8 cellular contexts compared by ENCODE assay signal in genomic region chr15:80780416-80781221, GRCh38. TPM values are rescaled to one million over a fixed set of nuclear protein-coding genes. Genes with fewer than 3 reads are reported as not detected.
DNase-seq lines count a peak whose midpoint lies in the region; ATAC-seq, FAIRE-seq and TF ChIP-seq lines count a peak whose summit lies in the region.

No MANE protein-coding gene starts in this region.

- TF ChIP-seq POLR2A in endothelial cell of umbilical vein (IDR thresholded peaks at IDR 0.05; ENCODE audit: low read depth, low read length) (no peak), tibial nerve (IDR thresholded peaks at IDR 0.05) (no peak)

- peaks cover 37% of the 10 kb centered on the region for H3K27me3 Mint-ChIP-seq in neural progenitor cell (ENCODE audit: insufficient read depth, low read depth)

- H3F3A ChIP-seq in neural progenitor cell (ENCODE audit: low read depth), result peaks cover 6% of the 10 kb centered on the region

- H3K27ac ChIP-seq in endothelial cell of umbilical vein (ENCODE audit: insufficient read depth, low read depth, low read length) (no peak overlapping the region), neural progenitor cell (no peak overlapping the region), tibial nerve (no peak overlapping the region)

- no peaks in the 10 kb centered on the region for H3K9me3 Mint-ChIP-seq in neural progenitor cell

- intact Hi-C loops in endothelial cell of umbilical vein (cut with micrococcal nuclease), result loop anchor here (1.0 kb wide), 1 partner anchor 486 kb away; no protein-coding TSS in a partner anchor

- no peak overlapping the region for H3K4me3 ChIP-seq in endothelial cell of umbilical vein (replicated peaks in 1 of 3; ENCODE audit: insufficient read depth in 1 of 3, low read depth in 1 of 3, low read length in 3 of 3)
- peak overlapping the region; percentile 64 for H3K4me3 ChIP-seq in neural progenitor cell
- H3K4me3 ChIP-seq in tibial nerve, result peak overlapping the region in 2 of 4 donors; percentile 35 to 53

- POLR2A ChIA-PET in endothelial cell of umbilical vein (lab: Charles Lee), result no interaction called here

- no peak for TF ChIP-seq CTCF in endothelial cell of umbilical vein (IDR thresholded peaks at IDR 0.05; ENCODE audit: extremely low read depth in 1 of 2, insufficient read depth in 1 of 2, low read depth in 1 of 2, low read length in 2 of 2)
- TF ChIP-seq CTCF in neural progenitor cell (IDR thresholded peaks at IDR 0.05), result no peak
- no peak for TF ChIP-seq CTCF in tibial nerve (IDR thresholded peaks at IDR 0.05)

- WGBS in tibial nerve, 2 donors, result 7 to 9% methylated on average over 29 to 38 of the region's 40 CpGs

- H4K20me1 ChIP-seq in endothelial cell of umbilical vein (replicated peaks; ENCODE audit: control insufficient read depth, extremely low read depth, insufficient read depth, low read length), result no peaks in the 10 kb centered on the region
- peaks cover 13% of the 10 kb centered on the region for H4K20me1 ChIP-seq in neural progenitor cell (ENCODE audit: low read depth)

- peak; percentile 48 for ATAC-seq in SK-N-SH treated with all-trans-retinoic acid at 6 μM for 48 hours
- ATAC-seq in GM21825 (IDR thresholded peaks at IDR 0.05; ENCODE audit: unreplicated experiment), result no peak

- DNase-seq in DMS 273 (lab: John Stamatoyannopoulos, UW; ENCODE audit: unreplicated experiment) (peak; percentile 67), DMS 273 treated with DMSO at 0.1 percent for 48 hours (lab: John Stamatoyannopoulos, UW) (no peak), endothelial cell of umbilical vein (ENCODE audit: low read depth, low spot score) (peak; percentile 42), neural progenitor cell (ENCODE audit: low spot score) (peak; percentile 92), tibial nerve (ENCODE audit: low spot score in 2 of 2) (no peak)
- no peak for DNase-seq in NK-92 treated with Interleukin-12 subunit alpha and Interleukin-12 subunit beta, amount 100 ng/mL, for 24 hours (lab: John Stamatoyannopoulos, UW)

- peak overlapping the region; percentile 87 for H3K4me3 Mint-ChIP-seq in neural progenitor cell

- no TSS peak for BruUV-seq in endothelial cell of umbilical vein (replicated peaks; lab: Mats Ljungman, UMichigan)

- dilution Hi-C loops in endothelial cell of umbilical vein (cut with MboI; ENCODE audit: extremely low pct_ligation_motif_present, low sequenced_read_pairs), result no loop called here

- H2AFZ ChIP-seq in endothelial cell of umbilical vein (ENCODE audit: low read depth, low read length) (no peak overlapping the region), neural progenitor cell (replicated peaks) (peak overlapping the region; percentile 12)

- H3K27me3 ChIP-seq in endothelial cell of umbilical vein (ENCODE audit: control insufficient read depth in 2 of 2, insufficient read depth in 2 of 2, low read length in 2 of 2) (peaks cover 17 to 22% of the 10 kb centered on the region in 2 experiments), neural progenitor cell (peaks cover 68% of the 10 kb centered on the region), tibial nerve (peaks cover 0 to 51% of the 10 kb centered on the region in 2 donors)

- H3K4me1 ChIP-seq in endothelial cell of umbilical vein (ENCODE audit: control insufficient read depth, extremely low read depth, insufficient read depth, low read length) (peaks cover 18% of the 10 kb centered on the region), neural progenitor cell (peaks cover 9% of the 10 kb centered on the region), tibial nerve (peaks cover 0 to 35% (median 23%) of the 10 kb centered on the region in 4 donors)

- no peak for TF ChIP-seq EP300 in tibial nerve (IDR thresholded peaks at IDR 0.05)

- FAIRE-seq in endothelial cell of umbilical vein (lab: Jason Lieb, UNC), result peak; percentile 63

- CTCF ChIA-PET in endothelial cell of umbilical vein (lab: Charles Lee), result interaction anchor here (1.0 to 7.5 kb wide), 11 partner anchors 79 to 486 kb away, joined by 3 to 828 read pairs (median 18); partner anchors contain the start of gene ABHD17C

- no peak overlapping the region for H3K27ac Mint-ChIP-seq in neural progenitor cell

- H3K79me2 ChIP-seq in endothelial cell of umbilical vein (ENCODE audit: control insufficient read depth, insufficient read depth, low read length) (no peaks in the 10 kb centered on the region), neural progenitor cell (ENCODE audit: low read depth) (no peaks in the 10 kb centered on the region)

- H3K4me2 ChIP-seq in endothelial cell of umbilical vein (ENCODE audit: insufficient read depth, low read length) (no peak overlapping the region), neural progenitor cell (peak overlapping the region; percentile 97)

- H3K36me3 Mint-ChIP-seq in neural progenitor cell, result no peaks in the 10 kb centered on the region

- H3K9me1 ChIP-seq in endothelial cell of umbilical vein (replicated peaks; ENCODE audit: control insufficient read depth, extremely low read depth, insufficient read depth, low read length), result no peaks in the 10 kb centered on the region

- H3K4me1 Mint-ChIP-seq in neural progenitor cell, result peaks cover 7% of the 10 kb centered on the region

- H3K36me3 ChIP-seq in endothelial cell of umbilical vein (ENCODE audit: control insufficient read depth in 2 of 2, extremely low read depth in 1 of 2, insufficient read depth in 2 of 2, low read length in 2 of 2) (no peaks in the 10 kb centered on the region), neural progenitor cell (no peaks in the 10 kb centered on the region), tibial nerve (no peaks in the 10 kb centered on the region)

- H3K9me3 ChIP-seq in endothelial cell of umbilical vein (replicated peaks; ENCODE audit: control insufficient read depth, insufficient read depth, low read length) (no peaks in the 10 kb centered on the region), neural progenitor cell (ENCODE audit: low read depth) (no peaks in the 10 kb centered on the region), tibial nerve (no peaks in the 10 kb centered on the region)

- H3K9ac ChIP-seq in endothelial cell of umbilical vein (replicated peaks; ENCODE audit: extremely low read depth, insufficient read depth, low read length), result no peak overlapping the region
- H3K9ac ChIP-seq in neural progenitor cell, result no peak overlapping the region

TF ChIP-seq in SK-N-SH treated with all-trans-retinoic acid at 6 μM for 48 hours, 23 proteins besides CTCF, POLR2A, EP300 and RAD21:
- TF ChIP-seq ESRRG (CRISPR knock-in tag; IDR thresholded peaks at IDR 0.05) (no peak), ISL1 (CRISPR knock-in tag; IDR thresholded peaks at IDR 0.05) (no peak), GLIS3 (CRISPR knock-in tag; IDR thresholded peaks at IDR 0.05) (no peak), ZFP3 (CRISPR knock-in tag; IDR thresholded peaks at IDR 0.05) (0 out of 2 replicates have a peak, but pooled peaks have one; percentile 33), SNAI2 (CRISPR knock-in tag; IDR thresholded peaks at IDR 0.05) (0 out of 2 replicates have a peak, but pooled peaks have one; percentile 24)

TF ChIP-seq in endothelial cell of umbilical vein, 7 proteins besides CTCF, POLR2A, EP300 and RAD21:
- TF ChIP-seq FOS (IDR thresholded peaks at IDR 0.05; ENCODE audit: borderline replicate concordance, insufficient read depth, low read length) (no peak), POLR2AphosphoS5 (IDR thresholded peaks at IDR 0.05; ENCODE audit: insufficient read depth, low read depth, low read length) (no peak), EZH2 (IDR thresholded peaks at IDR 0.05; ENCODE audit: borderline replicate concordance, low read depth, low read length, severe bottlenecking) (no peak), MYC (IDR thresholded peaks at IDR 0.05; ENCODE audit: low read depth, low read length) (no peak), MAX (IDR thresholded peaks at IDR 0.05; ENCODE audit: insufficient read depth, insufficient read length) (no peak)

RNA-seq across cellular contexts. Expression of gene CEMIP, which starts 1.4 kb away (rescaled TPM):
- total RNA-seq in endothelial cell of umbilical vein (not detected in 2 replicates), neural progenitor cell (ENCODE audit: low replicate concordance) (0.03 TPM in 1 of 2 replicates, not detected in the other), tibial nerve (1 to 10 TPM in 2 of 4 donors, under 1 TPM in 1, not detected in 1; 0.21 to 1.4 (median 1.2) TPM)
- polyA plus RNA-seq in endothelial cell of umbilical vein, result 0.01 and 0.02 TPM in 2 replicates
- polyA plus RNA-seq in endothelial cell of umbilical vein (2011; cell fraction: cytosol; rRNA removed), result not detected in 2 replicates
- 0.01 TPM in 2 replicates for polyA plus RNA-seq in endothelial cell of umbilical vein (2011; cell fraction: nucleus; rRNA removed)
- polyA plus RNA-seq in endothelial cell of umbilical vein (2012), result 0.36 and 0.67 TPM in 2 replicates
- not detected in 2 replicates for polyA minus RNA-seq in endothelial cell of umbilical vein
- polyA minus RNA-seq in endothelial cell of umbilical vein (2011; cell fraction: cytosol; rRNA and poly(A)+ RNA removed), result not detected
- not detected in 2 replicates for polyA minus RNA-seq in endothelial cell of umbilical vein (2011; cell fraction: nucleus; rRNA and poly(A)+ RNA removed)

Comparison
In these comparisons a context has a peak if more than half of its experiments do, and no peak if none do; other contexts are left out.
1. DNase-seq: peak in DMS 273 (single experiment), endothelial cell of umbilical vein (single experiment) and neural progenitor cell (single experiment); none in DMS 273 treated with DMSO at 0.1 percent for 48 hours (single experiment), tibial nerve (0 of 2) and NK-92 treated with Interleukin-12 subunit alpha and Interleukin-12 subunit beta, amount 100 ng/mL, for 24 hours (single experiment).